Comparison of ENCODE assay signal across 1 cellular context in the genomic region with DNA sequence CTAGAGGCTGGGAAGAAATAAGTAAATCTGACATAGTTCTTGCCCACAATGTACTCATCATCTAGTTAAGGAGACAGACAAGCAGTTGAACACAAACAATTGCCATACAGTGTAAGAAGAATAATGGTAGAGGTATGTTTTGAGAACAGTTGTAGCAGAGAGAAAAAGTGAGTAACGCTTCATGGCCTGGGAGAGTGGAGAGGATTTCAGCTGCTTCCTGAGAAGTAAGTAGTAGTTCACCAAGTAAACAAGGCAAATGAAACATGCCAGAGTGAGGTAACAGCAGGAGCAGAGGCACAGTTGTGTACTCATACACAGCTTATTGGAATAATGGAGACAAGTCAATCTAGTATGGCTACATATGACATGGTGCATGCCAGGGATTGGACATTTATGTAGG.
TF ChIP-seq lines count a peak whose summit lies in the region.

No MANE protein-coding gene starts in this region.

TF ChIP-seq in H1, 55 proteins besides CTCF, POLR2A, EP300 and RAD21:
- TF ChIP-seq CEBPB (IDR thresholded peaks at IDR 0.05; ENCODE audit: low read depth, low read length) = no peak
- TF ChIP-seq, protein P1, sequence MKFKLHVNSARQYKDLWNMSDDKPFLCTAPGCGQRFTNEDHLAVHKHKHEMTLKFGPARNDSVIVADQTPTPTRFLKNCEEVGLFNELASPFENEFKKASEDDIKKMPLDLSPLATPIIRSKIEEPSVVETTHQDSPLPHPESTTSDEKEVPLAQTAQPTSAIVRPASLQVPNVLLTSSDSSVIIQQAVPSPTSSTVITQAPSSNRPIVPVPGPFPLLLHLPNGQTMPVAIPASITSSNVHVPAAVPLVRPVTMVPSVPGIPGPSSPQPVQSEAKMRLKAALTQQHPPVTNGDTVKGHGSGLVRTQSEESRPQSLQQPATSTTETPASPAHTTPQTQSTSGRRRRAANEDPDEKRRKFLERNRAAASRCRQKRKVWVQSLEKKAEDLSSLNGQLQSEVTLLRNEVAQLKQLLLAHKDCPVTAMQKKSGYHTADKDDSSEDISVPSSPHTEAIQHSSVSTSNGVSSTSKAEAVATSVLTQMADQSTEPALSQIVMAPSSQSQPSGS (IDR thresholded peaks at IDR 0.05; ENCODE audit: low read length) = no peak
- no peak for TF ChIP-seq RXRA (IDR thresholded peaks at IDR 0.05; ENCODE audit: insufficient read depth, low read depth, low read length)
- TF ChIP-seq SP1 (IDR thresholded peaks at IDR 0.05; ENCODE audit: low read depth, low read length) = no peak
- no peak for TF ChIP-seq SIX5 (IDR thresholded peaks at IDR 0.05; ENCODE audit: low read depth, low read length)
- no peak for TF ChIP-seq ASH2L (IDR thresholded peaks at IDR 0.05; ENCODE audit: low read length)
- TF ChIP-seq TBP (IDR thresholded peaks at IDR 0.05; ENCODE audit: low read depth, low read length) = no peak
- TF ChIP-seq SIRT6 (IDR thresholded peaks at IDR 0.05; ENCODE audit: low read length) = no peak
- no peak for TF ChIP-seq RNF2 (IDR thresholded peaks at IDR 0.05; ENCODE audit: borderline replicate concordance, low read depth, low read length, missing control alignments, poor library complexity, severe bottlenecking)
- TF ChIP-seq GTF2F1 (IDR thresholded peaks at IDR 0.05; ENCODE audit: borderline replicate concordance, low read depth, low read length) = no peak
- TF ChIP-seq CHD2 (IDR thresholded peaks at IDR 0.05; ENCODE audit: low read length) = no peak
- no peak for TF ChIP-seq RBBP5 (IDR thresholded peaks at IDR 0.05; ENCODE audit: borderline replicate concordance, low read depth, low read length)
- no peak for TF ChIP-seq CBX8 (IDR thresholded peaks at IDR 0.05; ENCODE audit: borderline replicate concordance, low read depth, low read length)
- TF ChIP-seq CHD1 (IDR thresholded peaks at IDR 0.05; ENCODE audit: low read depth, low read length) = no peak
- TF ChIP-seq SAP30 (IDR thresholded peaks at IDR 0.05; ENCODE audit: insufficient read depth, insufficient replicate concordance, low read length) = no peak
- TF ChIP-seq SRF (IDR thresholded peaks at IDR 0.05; ENCODE audit: low read depth, low read length) = no peak
- TF ChIP-seq RFX5 (IDR thresholded peaks at IDR 0.05; ENCODE audit: borderline replicate concordance, low read depth, low read length) = no peak
- TF ChIP-seq TAF7 (optimal IDR thresholded peaks at IDR 0.05; ENCODE audit: borderline replicate concordance, low read depth, low read length) = no peak
